23 cellular contexts compared by ENCODE assay signal in the genomic region with DNA sequence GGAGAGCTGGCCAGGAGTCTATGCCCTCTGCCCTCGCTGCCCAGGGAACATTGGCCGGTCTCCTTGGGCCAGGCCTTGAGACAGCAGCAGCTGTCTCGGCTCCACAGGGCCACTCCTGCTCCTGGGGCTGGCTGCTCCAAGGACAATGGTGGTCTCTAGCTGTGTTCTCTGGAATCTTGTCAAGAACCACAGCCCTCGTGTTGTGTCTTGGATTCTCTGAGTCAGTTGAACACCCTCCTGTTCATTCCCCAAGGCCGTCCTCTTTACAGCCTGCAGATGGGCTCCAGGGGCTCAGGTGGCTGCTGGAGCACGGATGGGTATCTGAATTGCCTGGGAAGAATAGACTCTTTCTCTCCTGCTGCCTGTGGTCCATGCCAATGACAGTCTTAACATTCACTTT.
"Had no signal": no experiment of that assay in that cellular context is flagged by ENCODE, and none has a peak within 500 bp of the region (broad histone marks: within the 10 kb centered on the region; RNA-seq: fewer than 3 reads in every experiment).

No MANE protein-coding gene starts in this region.

- H3K4me3 ChIP-seq: SJSA1, SK-N-MC had no signal

- H3K36me3 ChIP-seq: SJSA1 had no signal

- ATAC-seq: Panc1, PC-3 had no signal

- H3K27me3 ChIP-seq: SJSA1 had no signal

- H3K4me1 ChIP-seq: SJSA1 had no signal

- DNase-seq: KBM-7; MV-4-11; NCI-H1048; NCI-H1105; NCI-H1417 treated with DMSO at 0.1 percent for 48 hours; NCI-H146; NCI-H1694 treated with DMSO at 0.1 percent for 48 hours; NCI-H1930; NCI-H2081; NCI-H2107; NCI-H226; NCI-H446; NCI-H510A; NCI-H524 treated with DMSO at 0.1 percent for 48 hours; NCI-H69; NCI-H774; NK-92 treated with Interleukin-12 subunit alpha and Interleukin-12 subunit beta, amount 100 ng/mL, for 24 hours; PC-3; SIG-M5 had no signal

- H3K27ac ChIP-seq: RWPE1, SJSA1, SK-N-MC had no signal
